In genomic region chr4:2861631-2862436, GRCh38 we compare ENCODE assay signal across 9 cellular contexts. TPM values are rescaled to one million over a fixed set of nuclear protein-coding genes. Genes with fewer than 3 reads are reported as not detected.
A peak's percentile ranks its signal among the peaks of the same experiment; 100 is the strongest.
DNase-seq lines count a peak whose midpoint lies in the region; ATAC-seq and TF ChIP-seq lines count a peak whose summit lies in the region.
"Had no signal": no experiment of that assay in that cellular context is flagged by ENCODE, and none has a peak within 500 bp of the region (broad histone marks: within the 10 kb centered on the region; RNA-seq: fewer than 3 reads in every experiment).

No MANE protein-coding gene starts in this region.

- H3K4me3 ChIP-seq in colonic mucosa: no peak overlapping the region
- peak overlapping the region in 1 of 2 donors; percentile 3 for H3K4me3 ChIP-seq in muscle layer of duodenum (ENCODE audit: low read depth in 1 of 2, low read length in 2 of 2)
- no peak overlapping the region for H3K4me3 ChIP-seq in vagina

- intact Hi-C loops in colonic mucosa (cut with DNase I) (no loop called here), vagina (cut with DNase I) (no loop called here)

- no peak for TF ChIP-seq CTCF in colonic mucosa (IDR thresholded peaks at IDR 0.05)
- TF ChIP-seq CTCF in vagina (IDR thresholded peaks at IDR 0.05): no peak

- ATAC-seq in GM18517 (IDR thresholded peaks at IDR 0.05; ENCODE audit: unreplicated experiment): no peak

- H3K27ac ChIP-seq in colonic mucosa (peak overlapping the region; percentile 14), muscle layer of duodenum (ENCODE audit: low read length) (peak overlapping the region; percentile 47), vagina (peak overlapping the region; percentile 3)

- H3K36me3 ChIP-seq in colonic mucosa (no peaks in the 10 kb centered on the region), muscle layer of duodenum (ENCODE audit: control insufficient read depth in 1 of 2, insufficient read depth in 2 of 2, low read length in 2 of 2) (no peaks in the 10 kb centered on the region), vagina (no peaks in the 10 kb centered on the region)

- H3K9ac ChIP-seq in colonic mucosa (ENCODE audit: low read depth in 2 of 2, low read length in 2 of 2): peak overlapping the region in 1 of 2 donors; percentile 1

- H3K4me1 Mint-ChIP-seq in activated naive CD8-positive, alpha-beta T cell (ENCODE audit: low read depth): peaks cover 74% of the 10 kb centered on the region
- peaks cover 60% of the 10 kb centered on the region for H3K4me1 Mint-ChIP-seq in activated naive CD8-positive, alpha-beta T cell treated with anti-CD3 and anti-CD28 coated beads for 36 hours

- H3K9me3 ChIP-seq in colonic mucosa (no peaks in the 10 kb centered on the region), muscle layer of duodenum (ENCODE audit: control insufficient read depth in 1 of 2, low read length in 2 of 2) (no peaks in the 10 kb centered on the region), vagina (no peaks in the 10 kb centered on the region)

- H3K27me3 ChIP-seq in colonic mucosa (no peaks in the 10 kb centered on the region), muscle layer of duodenum (ENCODE audit: low read depth, low read length) (no peaks in the 10 kb centered on the region), vagina (no peaks in the 10 kb centered on the region)

- H3K4me1 ChIP-seq in colonic mucosa: peaks cover 53% of the 10 kb centered on the region
- H3K4me1 ChIP-seq in muscle layer of duodenum (ENCODE audit: control insufficient read depth in 1 of 2, insufficient read depth in 2 of 2, low read length in 2 of 2): peaks cover 33 to 82% of the 10 kb centered on the region in 2 donors
- H3K4me1 ChIP-seq in vagina: peaks cover 89% of the 10 kb centered on the region

- no peak for DNase-seq in activated naive CD8-positive, alpha-beta T cell treated with anti-CD3 and anti-CD28 coated beads for 36 hours
- DNase-seq in colonic mucosa: no peak
- no peak for DNase-seq in vagina (ENCODE audit: extremely low spot score in 2 of 2)
- no peak for DNase-seq in HuH-7.5 (ENCODE audit: low spot score)
- DNase-seq in NAMALWA (ENCODE audit: low spot score): no peak
- DNase-seq: activated CD4-positive, alpha-beta T cell treated with anti-CD3 and anti-CD28 coated beads, Interleukin-2, amount 10 ng/mL, durations not matched to agents 24 days and 14 days had no signal

- TF ChIP-seq POLR2A in vagina (IDR thresholded peaks at IDR 0.05): no peak

- H3K27ac Mint-ChIP-seq in activated naive CD8-positive, alpha-beta T cell: peak overlapping the region; percentile 61
- no peak overlapping the region for H3K27ac Mint-ChIP-seq in activated naive CD8-positive, alpha-beta T cell treated with anti-CD3 and anti-CD28 coated beads for 36 hours
- H3K27ac Mint-ChIP-seq: activated CD4-positive, alpha-beta T cell treated with anti-CD3 and anti-CD28 coated beads, Interleukin-2, amount 10 ng/mL, durations not matched to agents 24 days and 14 days had no signal

- H3K4me3 Mint-ChIP-seq in activated naive CD8-positive, alpha-beta T cell: no peak overlapping the region
- H3K4me3 Mint-ChIP-seq in activated naive CD8-positive, alpha-beta T cell treated with anti-CD3 and anti-CD28 coated beads for 36 hours: no peak overlapping the region
- H3K4me3 Mint-ChIP-seq: activated CD4-positive, alpha-beta T cell treated with anti-CD3 and anti-CD28 coated beads, Interleukin-2, amount 10 ng/mL, durations not matched to agents 24 days and 14 days had no signal

- H3K36me3 Mint-ChIP-seq in activated naive CD8-positive, alpha-beta T cell: no peaks in the 10 kb centered on the region
- H3K36me3 Mint-ChIP-seq in activated naive CD8-positive, alpha-beta T cell treated with anti-CD3 and anti-CD28 coated beads for 36 hours: peaks cover 15% of the 10 kb centered on the region

- no peaks in the 10 kb centered on the region for H3K9me3 Mint-ChIP-seq in activated naive CD8-positive, alpha-beta T cell (ENCODE audit: low read depth)
- H3K9me3 Mint-ChIP-seq in activated naive CD8-positive, alpha-beta T cell treated with anti-CD3 and anti-CD28 coated beads for 36 hours: no peaks in the 10 kb centered on the region
- H3K9me3 Mint-ChIP-seq: activated CD4-positive, alpha-beta T cell treated with anti-CD3 and anti-CD28 coated beads, Interleukin-2, amount 10 ng/mL, durations not matched to agents 24 days and 14 days had no signal

- H3K27me3 Mint-ChIP-seq in activated naive CD8-positive, alpha-beta T cell: no peaks in the 10 kb centered on the region
- H3K27me3 Mint-ChIP-seq in activated naive CD8-positive, alpha-beta T cell treated with anti-CD3 and anti-CD28 coated beads for 36 hours: no peaks in the 10 kb centered on the region
- H3K27me3 Mint-ChIP-seq: activated CD4-positive, alpha-beta T cell treated with anti-CD3 and anti-CD28 coated beads, Interleukin-2, amount 10 ng/mL, durations not matched to agents 24 days and 14 days had no signal

RNA-seq across cellular contexts. Expression of gene ADD1, which starts 18.2 kb away (rescaled TPM):
- 100 to 1,000 TPM; 136 TPM for total RNA-seq in activated naive CD8-positive, alpha-beta T cell treated with anti-CD3 and anti-CD28 coated beads for 36 hours
- 100 to 1,000 TPM; 223 to 233 TPM for total RNA-seq in colonic mucosa
- total RNA-seq in vagina: 228 TPM
